In genomic region chr2:191086707-191087106, GRCh38 we compare ENCODE assay signal across 31 cellular contexts.
"Had no signal": no experiment of that assay in that cellular context is flagged by ENCODE, and none has a peak within 500 bp of the region (broad histone marks: within the 10 kb centered on the region; RNA-seq: fewer than 3 reads in every experiment).

No MANE protein-coding gene starts in this region.

- H3K27ac Mint-ChIP-seq: activated CD4-positive, alpha-beta memory T cell treated with anti-CD3 and anti-CD28 coated beads for 36 hours; activated CD4-positive, alpha-beta T cell treated with anti-CD3 and anti-CD28 coated beads, Interleukin-2, amount 10 ng/mL, durations not matched to agents 24 days and 14 days; activated naive CD4-positive, alpha-beta T cell treated with anti-CD3 and anti-CD28 coated beads, Interleukin-2, amount 10 ng/mL, durations not matched to agents 7 days and 5 days; activated T-helper 1 cell treated with anti-CD3 and anti-CD28 coated beads, Interleukin-12 subunit alpha, Interleukin-12 subunit beta, Interleukin-2, Interleukin-4 antibody, amounts not matched to agents 30 ng/mL and 10 ng/mL and 1 ng/mL, durations not matched to agents 14 hours and 24 hours and 36 hours; endodermal cell; stimulated activated memory B cell treated with anti-CD40 and anti-IgM and Interleukin-4, amounts not matched to agents 10 μg/mL and 1 μg/mL and 100 μg/mL, for 72 hours; stimulated activated naive CD8-positive, alpha-beta T cell treated with anti-CD3 and anti-CD28 coated beads, Interleukin-15, amount 100 ng/mL, for 72 hours; type B pancreatic cell had no signal

- FAIRE-seq: frontal cortex, pancreas, small intestine had no signal

- H3K27me3 ChIP-seq: pancreas, sigmoid colon, uterus had no signal

- H3K4me1 ChIP-seq: pancreas, prostate gland, sigmoid colon, uterus had no signal

- H3K4me3 ChIP-seq: mucosa of descending colon, pancreas, prostate gland, sigmoid colon, uterus had no signal

- H3K9me3 ChIP-seq: mucosa of descending colon, pancreas, prostate gland, sigmoid colon, uterus had no signal

- DNase-seq: activated CD4-positive, alpha-beta memory T cell treated with anti-CD3 and anti-CD28 coated beads for 36 hours; activated CD4-positive, alpha-beta T cell treated with anti-CD3 and anti-CD28 coated beads, Interleukin-2, amount 10 ng/mL, durations not matched to agents 24 days and 14 days; activated CD4-positive, CD25-positive, alpha-beta regulatory T cell treated with anti-CD3 and anti-CD28 coated beads, Interleukin-2, amount 50 U/mL, for 72 hours; activated CD8-positive, alpha-beta memory T cell treated with anti-CD3 and anti-CD28 coated beads, Interleukin-2, amount 50 U/mL, for 4 hours; activated effector memory CD4-positive, alpha-beta T cell treated with anti-CD3 and anti-CD28 coated beads, Interleukin-2, amount 50 U/mL, for 16 hours; activated naive CD4-positive, alpha-beta T cell treated with anti-CD3 and anti-CD28 coated beads, Interleukin-2, amount 10 ng/mL, durations not matched to agents 7 days and 5 days; activated T-cell treated with anti-CD3 and anti-CD28 coated beads, Interleukin-2, amount 50 U/mL, for 1 hour; amygdala; caudate nucleus; cortex of kidney; endodermal cell; islet precursor cell; left ventricle myocardium superior; mucosa of descending colon; nucleus accumbens; pancreas; retina; sigmoid colon; small intestine; stimulated activated CD4-positive, alpha-beta T cell treated with anti-CD3 and anti-CD28 coated beads, Interleukin-4, amount 100 ng/mL, for 24 hours; stimulated activated naive CD8-positive, alpha-beta T cell treated with anti-CD3 and anti-CD28 coated beads, Interleukin-15, amount 100 ng/mL, for 72 hours; substantia nigra; T1000; uterus; WERI-Rb-1 had no signal

- H3K27ac ChIP-seq: pancreas, prostate gland, sigmoid colon, uterus, WERI-Rb-1 had no signal

- H3K4me1 Mint-ChIP-seq: stimulated activated memory B cell treated with anti-CD40 and anti-IgM and Interleukin-4, amounts not matched to agents 10 μg/mL and 1 μg/mL and 100 μg/mL, for 72 hours had no signal

- H3K27me3 Mint-ChIP-seq: activated CD4-positive, alpha-beta memory T cell treated with anti-CD3 and anti-CD28 coated beads for 36 hours; activated CD4-positive, alpha-beta T cell treated with anti-CD3 and anti-CD28 coated beads, Interleukin-2, amount 10 ng/mL, durations not matched to agents 24 days and 14 days; activated naive CD4-positive, alpha-beta T cell treated with anti-CD3 and anti-CD28 coated beads, Interleukin-2, amount 10 ng/mL, durations not matched to agents 7 days and 5 days; stimulated activated naive CD8-positive, alpha-beta T cell treated with anti-CD3 and anti-CD28 coated beads, Interleukin-15, amount 100 ng/mL, for 72 hours; type B pancreatic cell had no signal

- H3K4me3 Mint-ChIP-seq: activated CD4-positive, alpha-beta memory T cell treated with anti-CD3 and anti-CD28 coated beads for 36 hours; activated CD4-positive, alpha-beta T cell treated with anti-CD3 and anti-CD28 coated beads, Interleukin-2, amount 10 ng/mL, durations not matched to agents 24 days and 14 days; activated naive CD4-positive, alpha-beta T cell treated with anti-CD3 and anti-CD28 coated beads, Interleukin-2, amount 10 ng/mL, durations not matched to agents 7 days and 5 days; activated T-helper 1 cell treated with anti-CD3 and anti-CD28 coated beads, Interleukin-12 subunit alpha, Interleukin-12 subunit beta, Interleukin-2, Interleukin-4 antibody, amounts not matched to agents 30 ng/mL and 10 ng/mL and 1 ng/mL, durations not matched to agents 14 hours and 24 hours and 36 hours; endodermal cell; stimulated activated memory B cell treated with anti-CD40 and anti-IgM and Interleukin-4, amounts not matched to agents 10 μg/mL and 1 μg/mL and 100 μg/mL, for 72 hours; stimulated activated naive CD8-positive, alpha-beta T cell treated with anti-CD3 and anti-CD28 coated beads, Interleukin-15, amount 100 ng/mL, for 72 hours; type B pancreatic cell had no signal

- H3K36me3 ChIP-seq: pancreas, prostate gland, sigmoid colon, uterus, WERI-Rb-1 had no signal

- H3K36me3 Mint-ChIP-seq: type B pancreatic cell had no signal

- ATAC-seq: esophagus mucosa; left ventricle myocardium superior; mucosa of descending colon; pancreas; stimulated activated memory B cell treated with anti-CD40 and anti-IgM and Interleukin-4, amounts not matched to agents 10 μg/mL and 1 μg/mL and 100 μg/mL, for 72 hours; stimulated activated naive CD8-positive, alpha-beta T cell treated with anti-CD3 and anti-CD28 coated beads, Interleukin-15, amount 100 ng/mL, for 72 hours had no signal
